14 cellular contexts compared by ENCODE assay signal in genomic region chr5:129963359-129963758, GRCh38. TPM values are rescaled to one million over a fixed set of nuclear protein-coding genes. Genes with fewer than 3 reads are reported as not detected.
DNase-seq lines count a peak whose midpoint lies in the region; ATAC-seq and TF ChIP-seq lines count a peak whose summit lies in the region.
"Had no signal": no experiment of that assay in that cellular context is flagged by ENCODE, and none has a peak within 500 bp of the region (broad histone marks: within the 10 kb centered on the region; RNA-seq: fewer than 3 reads in every experiment).

No MANE protein-coding gene starts in this region.

- DNase-seq in Right ventricle myocardium superior (no peak), left ventricle myocardium inferior (no peak), choroid plexus epithelial cell (ENCODE audit: low read depth) (peak; percentile 96), kidney epithelial cell (ENCODE audit: low read depth) (peak; percentile 69), NCI-H2107 treated with DMSO at 0.1 percent for 48 hours (lab: John Stamatoyannopoulos, UW; ENCODE audit: unreplicated experiment) (no peak), CD14-positive monocyte (ENCODE audit: low spot score) (no peak)
- no peak for DNase-seq in activated naive CD4-positive, alpha-beta T cell treated with anti-CD3 and anti-CD28 coated beads, Interleukin-2, amount 50 U/mL, for 72 hours (ENCODE audit: low spot score in 2 of 2)
- DNase-seq: activated CD8-positive, alpha-beta memory T cell treated with anti-CD3 and anti-CD28 coated beads for 24 hours; KG1; naive thymus-derived CD4-positive, alpha-beta T cell; stimulated activated CD4-positive, alpha-beta T cell treated with anti-CD3 and anti-CD28 coated beads, Interleukin-4, amount 100 ng/mL, for 1 hour; testis had no signal

- ATAC-seq in Right ventricle myocardium superior (ENCODE audit: poor library complexity) (peak; percentile 49), HG03432 (IDR thresholded peaks at IDR 0.05; ENCODE audit: unreplicated experiment) (no peak)
- ATAC-seq in activated naive CD4-positive, alpha-beta T cell treated with anti-CD3 and anti-CD28 coated beads, Interleukin-2, amount 50 U/mL, for 72 hours: no peak
- ATAC-seq: A549; naive thymus-derived CD4-positive, alpha-beta T cell had no signal

- H3K4me1 ChIP-seq in left ventricle myocardium inferior: no peaks in the 10 kb centered on the region
- H3K4me1 ChIP-seq: A549, testis had no signal

- no peaks in the 10 kb centered on the region for H3K36me3 Mint-ChIP-seq in activated naive CD4-positive, alpha-beta T cell treated with anti-CD3 and anti-CD28 coated beads, Interleukin-2, amount 50 U/mL, for 72 hours
- H3K36me3 Mint-ChIP-seq in CD14-positive monocyte: no peaks in the 10 kb centered on the region
- H3K36me3 Mint-ChIP-seq: naive thymus-derived CD4-positive, alpha-beta T cell had no signal

- no peak for TF ChIP-seq CTCF in left ventricle myocardium inferior (IDR thresholded peaks at IDR 0.05; ENCODE audit: borderline replicate concordance)
- no peak for TF ChIP-seq CTCF in choroid plexus epithelial cell (conservative IDR thresholded peaks at IDR 0.05; ENCODE audit: low read depth, low read length)
- TF ChIP-seq CTCF in kidney epithelial cell (IDR thresholded peaks at IDR 0.05; ENCODE audit: insufficient read depth, low read length, poor library complexity, severe bottlenecking): no peak
- TF ChIP-seq CTCF in CD14-positive monocyte (IDR thresholded peaks at IDR 0.05): no peak

- no peak overlapping the region for H3K4me3 ChIP-seq in left ventricle myocardium inferior
- no peak overlapping the region for H3K4me3 ChIP-seq in choroid plexus epithelial cell (ENCODE audit: low read depth, low read length)
- H3K4me3 ChIP-seq in kidney epithelial cell (ENCODE audit: low read depth, low read length): no peak overlapping the region
- H3K4me3 ChIP-seq: A549, testis had no signal

- no peak overlapping the region for H3K27ac ChIP-seq in left ventricle myocardium inferior (replicated peaks)
- H3K27ac ChIP-seq: A549, testis had no signal

- H3K4me3 Mint-ChIP-seq in CD14-positive monocyte: no peak overlapping the region
- H3K4me3 Mint-ChIP-seq: naive thymus-derived CD4-positive, alpha-beta T cell had no signal

- intact Hi-C loops in Right ventricle myocardium superior (cut with DNase I): no loop called here
- intact Hi-C loops in left ventricle myocardium inferior (cut with micrococcal nuclease): no loop called here
- intact Hi-C loops in CD14-positive monocyte (cut with micrococcal nuclease): no loop called here

- no peaks in the 10 kb centered on the region for H3K27me3 Mint-ChIP-seq in CD14-positive monocyte (ENCODE audit: low read depth in 3 of 3)

- H3K9me3 ChIP-seq in left ventricle myocardium inferior (replicated peaks): no peaks in the 10 kb centered on the region
- H3K9me3 ChIP-seq: A549, testis had no signal

- no peaks in the 10 kb centered on the region for H3K36me3 ChIP-seq in left ventricle myocardium inferior
- H3K36me3 ChIP-seq in kidney epithelial cell (ENCODE audit: control insufficient read depth, insufficient read depth, low read length): no peaks in the 10 kb centered on the region

- H3K27ac Mint-ChIP-seq in activated naive CD4-positive, alpha-beta T cell treated with anti-CD3 and anti-CD28 coated beads, Interleukin-2, amount 50 U/mL, for 72 hours: no peak overlapping the region
- H3K27ac Mint-ChIP-seq in CD14-positive monocyte: no peak overlapping the region
- H3K27ac Mint-ChIP-seq: naive thymus-derived CD4-positive, alpha-beta T cell had no signal

- H3K4me1 Mint-ChIP-seq in CD14-positive monocyte: no peaks in the 10 kb centered on the region
- H3K4me1 Mint-ChIP-seq: naive thymus-derived CD4-positive, alpha-beta T cell had no signal

- no peaks in the 10 kb centered on the region for H3K9me3 Mint-ChIP-seq in activated naive CD4-positive, alpha-beta T cell treated with anti-CD3 and anti-CD28 coated beads, Interleukin-2, amount 50 U/mL, for 72 hours
- H3K9me3 Mint-ChIP-seq in CD14-positive monocyte: peaks cover 0 to 5% (median 1%) of the 10 kb centered on the region in 7 donors

- H3K27me3 ChIP-seq in left ventricle myocardium inferior (ENCODE audit: low read depth) (no peaks in the 10 kb centered on the region), kidney epithelial cell (ENCODE audit: control insufficient read depth, insufficient read depth, low read length) (no peaks in the 10 kb centered on the region)
- H3K27me3 ChIP-seq: testis had no signal

RNA-seq across cellular contexts. Expression of gene CHSY3, which starts 59.1 kb away (rescaled TPM):
- total RNA-seq in Right ventricle myocardium superior (0.51 TPM), left ventricle myocardium inferior (0.85 TPM), kidney epithelial cell (1.7 and 2.5 TPM in 2 replicates)
- not detected for total RNA-seq in activated naive CD4-positive, alpha-beta T cell treated with anti-CD3 and anti-CD28 coated beads, Interleukin-2, amount 50 U/mL, for 72 hours
- not detected for polyA plus RNA-seq in CD14-positive monocyte
- total RNA-seq: naive thymus-derived CD4-positive, alpha-beta T cell had no signal
- polyA plus RNA-seq: naive thymus-derived CD4-positive, alpha-beta T cell had no signal

Comparison
In these comparisons a context has a peak if more than half of its experiments do, and no peak if none do; other contexts are left out.
1. DNase-seq: peak in choroid plexus epithelial cell (single experiment) and kidney epithelial cell (single experiment); none in Right ventricle myocardium superior (single experiment), left ventricle myocardium inferior (single experiment), NCI-H2107 treated with DMSO at 0.1 percent for 48 hours (single experiment), activated naive CD4-positive, alpha-beta T cell treated with anti-CD3 and anti-CD28 coated beads, Interleukin-2, amount 50 U/mL, for 72 hours (0 of 2) and CD14-positive monocyte (single experiment).